Comparison of ENCODE assay signal across 11 cellular contexts in the genomic region with DNA sequence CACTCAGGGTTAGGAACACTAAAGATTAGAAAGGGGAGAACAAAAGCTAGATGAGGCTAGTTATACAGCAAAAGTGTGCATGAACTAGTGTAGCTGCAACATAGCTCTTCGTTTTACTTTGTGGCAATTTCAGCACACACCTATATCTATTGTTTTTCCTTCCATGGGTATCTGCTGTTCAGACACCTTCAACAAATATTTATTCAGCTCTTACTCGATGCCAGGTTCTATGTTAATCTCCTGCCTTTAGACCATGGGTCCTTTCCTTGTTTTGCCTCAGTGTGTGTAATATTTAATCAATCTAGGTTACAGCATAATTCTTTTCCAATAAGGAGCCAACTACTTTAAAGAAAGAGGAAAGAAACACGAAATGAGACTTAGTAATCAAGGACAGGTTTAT. TPM values are rescaled to one million over a fixed set of nuclear protein-coding genes. Genes with fewer than 3 reads are reported as not detected.
"Had no signal": no experiment of that assay in that cellular context is flagged by ENCODE, and none has a peak within 500 bp of the region (broad histone marks: within the 10 kb centered on the region; RNA-seq: fewer than 3 reads in every experiment).

No MANE protein-coding gene starts in this region.

- H3K9me3 ChIP-seq: HAP-1 had no signal

- H3K27ac ChIP-seq: HL-60 had no signal

- H3K27ac Mint-ChIP-seq: HFFc6, IgD-negative memory B cell had no signal

- H3K36me3 ChIP-seq: HAP-1 had no signal

- DNase-seq: GOT3, H7, HFFc6, KBM-7 had no signal

- H3K4me3 ChIP-seq: HAP-1 had no signal

- H3K4me1 ChIP-seq: HAP-1 had no signal

- ATAC-seq: HCT116, HepG2 had no signal

- H3K36me3 Mint-ChIP-seq: IgD-negative memory B cell had no signal

- H3K9me3 Mint-ChIP-seq: HFFc6, IgD-negative memory B cell had no signal

- H3K4me3 Mint-ChIP-seq: HFFc6, IgD-negative memory B cell had no signal

RNA-seq across cellular contexts. Expression of a gene that starts 10.4 kb away (rescaled TPM):
- total RNA-seq: H4, H7, HepG2, HFFc6, HT1080 had no signal
- polyA plus RNA-seq: HepG2, IgD-negative memory B cell had no signal
